Comparison of ENCODE assay signal across 19 cellular contexts in the genomic region with DNA sequence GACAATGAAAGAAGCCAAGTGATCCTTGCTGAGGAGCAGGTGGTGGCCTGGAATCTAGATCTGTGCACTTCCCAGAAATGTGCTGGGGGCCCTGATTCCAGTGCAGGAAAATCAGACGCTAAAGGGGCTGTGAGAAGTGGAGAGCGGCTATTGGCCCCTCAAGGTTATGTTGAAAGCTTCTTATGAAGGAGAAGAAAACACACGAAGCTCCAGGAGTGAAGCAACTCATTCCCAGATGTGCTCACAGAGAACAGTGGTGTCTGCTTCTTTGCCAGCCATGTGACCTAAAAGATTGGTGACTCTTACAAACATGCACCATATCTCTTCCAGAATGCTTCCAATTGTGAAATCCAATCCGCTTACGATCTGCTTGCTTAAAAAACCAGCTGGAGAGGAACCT.
DNase-seq lines count a peak whose midpoint lies in the region; ATAC-seq and TF ChIP-seq lines count a peak whose summit lies in the region.
"Had no signal": no experiment of that assay in that cellular context is flagged by ENCODE, and none has a peak within 500 bp of the region (broad histone marks: within the 10 kb centered on the region; RNA-seq: fewer than 3 reads in every experiment).

No MANE protein-coding gene starts in this region.

- in situ Hi-C loops in mammary epithelial cell (cut with MboI; ENCODE audit: low sequenced_read_pairs in 2 of 2), result no loop called here

- dilution Hi-C loops in mammary epithelial cell (cut with HindIII; ENCODE audit: low sequenced_read_pairs), result no loop called here

- no peaks in the 10 kb centered on the region for H3K9me3 ChIP-seq in mammary epithelial cell (replicated peaks; ENCODE audit: insufficient read depth, low read length)

- no peaks in the 10 kb centered on the region for H3K36me3 ChIP-seq in mammary epithelial cell (ENCODE audit: insufficient read depth, low read length)
- H3K36me3 ChIP-seq: SJSA1 had no signal

- H3K9me3 Mint-ChIP-seq in MCF 10A (ENCODE audit: unreplicated experiment) (no peaks in the 10 kb centered on the region), mesothelial cell of epicardium (peaks cover 9% of the 10 kb centered on the region)
- no peaks in the 10 kb centered on the region for H3K9me3 Mint-ChIP-seq in activated CD4-positive, alpha-beta memory T cell treated with anti-CD3 and anti-CD28 coated beads for 36 hours

- H3K4me1 Mint-ChIP-seq in MCF 10A (ENCODE audit: insufficient read depth, unreplicated experiment) (peaks cover 5% of the 10 kb centered on the region), mesothelial cell of epicardium (peaks cover 48% of the 10 kb centered on the region)
- H3K4me1 Mint-ChIP-seq in activated CD4-positive, alpha-beta memory T cell treated with anti-CD3 and anti-CD28 coated beads for 36 hours (ENCODE audit: low read depth), result no peaks in the 10 kb centered on the region
- H3K4me1 Mint-ChIP-seq: CD4-positive, alpha-beta memory T cell had no signal

- H3K4me3 Mint-ChIP-seq in MCF 10A (ENCODE audit: unreplicated experiment), result no peak overlapping the region
- H3K4me3 Mint-ChIP-seq in mesothelial cell of epicardium, result no peak overlapping the region
- no peak overlapping the region for H3K4me3 Mint-ChIP-seq in activated CD4-positive, alpha-beta memory T cell treated with anti-CD3 and anti-CD28 coated beads for 36 hours
- H3K4me3 Mint-ChIP-seq: CD4-positive, alpha-beta memory T cell had no signal

- DNase-seq in MCF 10A (ENCODE audit: unreplicated experiment) (peak; percentile 14), mammary epithelial cell (no peak), fibroblast of villous mesenchyme (ENCODE audit: low read depth) (peak; percentile 95), mesothelial cell of epicardium (ENCODE audit: low spot score in 2 of 2, unreplicated experiment in 2 of 2) (no peak), NCI-H1436 treated with DMSO at 0.1 percent for 48 hours (lab: John Stamatoyannopoulos, UW) (no peak)
- DNase-seq in activated CD4-positive, alpha-beta memory T cell treated with anti-CD3 and anti-CD28 coated beads for 36 hours, result no peak
- DNase-seq: activated CD4-positive, CD25-positive, alpha-beta regulatory T cell; activated effector memory CD4-positive, alpha-beta T cell treated with anti-CD3 and anti-CD28 coated beads, Interleukin-2, amount 50 U/mL, for 16 hours; amniotic stem cell; CD4-positive, alpha-beta memory T cell; head of caudate nucleus; KG1; NCI-H1048; OCI-M1; stimulated activated CD4-positive, alpha-beta T cell treated with anti-CD3 and anti-CD28 coated beads, Interleukin-4, amount 100 ng/mL, for 1 hour had no signal

- no peaks in the 10 kb centered on the region for H3K4me1 ChIP-seq in mammary epithelial cell (ENCODE audit: insufficient read depth, low read length)
- H3K4me1 ChIP-seq: SJSA1 had no signal

- no peaks in the 10 kb centered on the region for H4K20me1 ChIP-seq in mammary epithelial cell (ENCODE audit: insufficient read depth, low read length)

- no peaks in the 10 kb centered on the region for H3K79me2 ChIP-seq in mammary epithelial cell (ENCODE audit: insufficient read depth, low read length)

- peak overlapping the region; percentile 0 for H3K27ac Mint-ChIP-seq in MCF 10A (ENCODE audit: low read depth, unreplicated experiment)
- peak overlapping the region; percentile 45 for H3K27ac Mint-ChIP-seq in mesothelial cell of epicardium
- H3K27ac Mint-ChIP-seq in activated CD4-positive, alpha-beta memory T cell treated with anti-CD3 and anti-CD28 coated beads for 36 hours, result no peak overlapping the region

- BruUV-seq in MCF 10A (replicated peaks; lab: Mats Ljungman, UMichigan), result no TSS peak
- no TSS peak for BruUV-seq in mammary epithelial cell (replicated peaks; lab: Mats Ljungman, UMichigan)

- CTCF ChIA-PET in MCF 10A (lab: Yijun Ruan, JAX) (interaction anchor here (0.5 kb wide), 1 partner anchor 16 kb away, joined by 4 read pairs; no protein-coding TSS in a partner anchor), mammary epithelial cell (lab: Charles Lee; ENCODE audit: low non-redundant PET) (no interaction called here)
- CTCF ChIA-PET in activated CD4-positive, alpha-beta memory T cell treated with anti-CD3 and anti-CD28 coated beads for 36 hours (lab: Charles Lee), result no interaction called here

- H3K4me2 ChIP-seq in mammary epithelial cell (ENCODE audit: insufficient read depth, low read depth, low read length), result no peak overlapping the region

- no peak overlapping the region for H3K27ac ChIP-seq in mammary epithelial cell (ENCODE audit: insufficient read depth, low read depth, low read length)
- H3K27ac ChIP-seq: 22Rv1, SJSA1 had no signal

- intact Hi-C loops in MCF 10A (cut with micrococcal nuclease) (no loop called here), mammary epithelial cell (cut with micrococcal nuclease) (no loop called here)
- intact Hi-C loops in activated CD4-positive, alpha-beta memory T cell treated with anti-CD3 and anti-CD28 coated beads for 36 hours (cut with micrococcal nuclease), result no loop called here

- WGBS in mammary epithelial cell (ENCODE audit: low coverage, missing lambda C conversion rate), result 83% methylated on average over 5 of the region's 5 CpGs

- H3K27me3 ChIP-seq in mammary epithelial cell (ENCODE audit: insufficient read depth, low read length), result no peaks in the 10 kb centered on the region
- H3K27me3 ChIP-seq: SJSA1 had no signal

- H2AFZ ChIP-seq in mammary epithelial cell (ENCODE audit: low read depth, low read length), result no peak overlapping the region

- POLR2A ChIA-PET in MCF 10A (lab: Yijun Ruan, JAX), result no interaction called here
- POLR2A ChIA-PET in activated CD4-positive, alpha-beta memory T cell treated with anti-CD3 and anti-CD28 coated beads for 36 hours (lab: Charles Lee), result no interaction called here

- H3K36me3 Mint-ChIP-seq in MCF 10A (ENCODE audit: insufficient read depth, unreplicated experiment), result no peaks in the 10 kb centered on the region
- peaks cover 8% of the 10 kb centered on the region for H3K36me3 Mint-ChIP-seq in mesothelial cell of epicardium
- H3K36me3 Mint-ChIP-seq in activated CD4-positive, alpha-beta memory T cell treated with anti-CD3 and anti-CD28 coated beads for 36 hours, result no peaks in the 10 kb centered on the region
- H3K36me3 Mint-ChIP-seq: CD4-positive, alpha-beta memory T cell had no signal

- no peak for TF ChIP-seq CTCF in MCF 10A (IDR thresholded peaks at IDR 0.05; ENCODE audit: unreplicated experiment)
- no peak for TF ChIP-seq CTCF in mammary epithelial cell (conservative IDR thresholded peaks at IDR 0.05 in 1 of 2, IDR thresholded peaks at IDR 0.05 in 1 of 2; ENCODE audit: extremely low read depth in 1 of 2, insufficient read depth in 1 of 2, low read depth in 1 of 2, low read length in 2 of 2)
- no peak for TF ChIP-seq CTCF in fibroblast of villous mesenchyme (IDR thresholded peaks at IDR 0.05; ENCODE audit: insufficient read depth, low read depth, low read length)
- no peak for TF ChIP-seq CTCF in mesothelial cell of epicardium (IDR thresholded peaks at IDR 0.05; ENCODE audit: unreplicated experiment)

- H3K4me3 ChIP-seq in mammary epithelial cell (replicated peaks in 1 of 3; ENCODE audit: insufficient read depth in 1 of 3, low read depth in 2 of 3, low read length in 3 of 3) (no peak overlapping the region), fibroblast of villous mesenchyme (ENCODE audit: low read depth, low read length) (no peak overlapping the region)
- H3K4me3 ChIP-seq: SJSA1 had no signal

- H3K27me3 Mint-ChIP-seq in MCF 10A (ENCODE audit: insufficient read depth, unreplicated experiment), result no peaks in the 10 kb centered on the region
- no peaks in the 10 kb centered on the region for H3K27me3 Mint-ChIP-seq in mesothelial cell of epicardium (ENCODE audit: low read depth)
- H3K27me3 Mint-ChIP-seq in activated CD4-positive, alpha-beta memory T cell treated with anti-CD3 and anti-CD28 coated beads for 36 hours, result no peaks in the 10 kb centered on the region
- H3K27me3 Mint-ChIP-seq: CD4-positive, alpha-beta memory T cell had no signal

- H3K9ac ChIP-seq in mammary epithelial cell (ENCODE audit: insufficient read depth, low read length), result no peak overlapping the region

- no peak for ATAC-seq in HG03025 (IDR thresholded peaks at IDR 0.05; ENCODE audit: low FRiP score, unreplicated experiment)
- no peak for ATAC-seq in HG03039 (IDR thresholded peaks at IDR 0.05; ENCODE audit: unreplicated experiment)

Comparison
In these comparisons a context has a peak if more than half of its experiments do, and no peak if none do; other contexts are left out.
1. DNase-seq: peak in MCF 10A (single experiment) and fibroblast of villous mesenchyme (single experiment); none in mammary epithelial cell (single experiment), mesothelial cell of epicardium (0 of 2), activated CD4-positive, alpha-beta memory T cell treated with anti-CD3 and anti-CD28 coated beads for 36 hours (single experiment) and NCI-H1436 treated with DMSO at 0.1 percent for 48 hours (single experiment).